In genomic region chr12:111767362-111768158, GRCh38 we compare ENCODE assay signal across 9 cellular contexts. TPM values are rescaled to one million over a fixed set of nuclear protein-coding genes. Genes with fewer than 3 reads are reported as not detected.
DNase-seq lines count a peak whose midpoint lies in the region; ATAC-seq and TF ChIP-seq lines count a peak whose summit lies in the region.
"Had no signal": no experiment of that assay in that cellular context is flagged by ENCODE, and none has a peak within 500 bp of the region (broad histone marks: within the 10 kb centered on the region; RNA-seq: fewer than 3 reads in every experiment).

No MANE protein-coding gene starts in this region.

- H3K4me3 ChIP-seq in heart right ventricle: peak overlapping the region; percentile 71 to 97 (median 80)

- ATAC-seq in heart right ventricle: peak; percentile 1 to 55 (median 29)

- DNase-seq in NCI-H2227 (lab: John Stamatoyannopoulos, UW; ENCODE audit: unreplicated experiment) (peak; percentile 13), NCI-H2227 treated with DMSO at 0.1 percent for 48 hours (lab: John Stamatoyannopoulos, UW) (no peak), heart right ventricle (peak in 1 of 2 donors; percentile 26), renal cortical epithelial cell (ENCODE audit: low read depth) (peak; percentile 82), posterior vena cava (ENCODE audit: low spot score) (no peak), NCI-H446 (lab: John Stamatoyannopoulos, UW) (no peak), globus pallidus (ENCODE audit: low spot score) (no peak)
- no peak for DNase-seq in activated CD4-positive, alpha-beta memory T cell treated with anti-CD3 and anti-CD28 coated beads for 36 hours
- DNase-seq: DND-41 had no signal

- no peaks in the 10 kb centered on the region for H3K9me3 Mint-ChIP-seq in activated CD4-positive, alpha-beta memory T cell treated with anti-CD3 and anti-CD28 coated beads for 36 hours

- POLR2A ChIA-PET in activated CD4-positive, alpha-beta memory T cell treated with anti-CD3 and anti-CD28 coated beads for 36 hours (lab: Charles Lee): no interaction called here

- peaks cover 2% of the 10 kb centered on the region for H3K36me3 Mint-ChIP-seq in activated CD4-positive, alpha-beta memory T cell treated with anti-CD3 and anti-CD28 coated beads for 36 hours

- H3K36me3 ChIP-seq in heart right ventricle: peaks cover 0 to 6% (median 0%) of the 10 kb centered on the region in 9 donors

- no peaks in the 10 kb centered on the region for H3K9me3 ChIP-seq in heart right ventricle

- no peak overlapping the region for H3K27ac Mint-ChIP-seq in activated CD4-positive, alpha-beta memory T cell treated with anti-CD3 and anti-CD28 coated beads for 36 hours

- peak overlapping the region; percentile 52 for H3K4me3 Mint-ChIP-seq in activated CD4-positive, alpha-beta memory T cell treated with anti-CD3 and anti-CD28 coated beads for 36 hours

- WGBS in heart right ventricle, 2 donors: 9 to 11% methylated on average over 17 to 18 of the region's 18 CpGs

- H3K4me1 ChIP-seq in heart right ventricle: peaks cover 0 to 45% (median 26%) of the 10 kb centered on the region in 9 donors

- no peak for TF ChIP-seq CTCF in heart right ventricle (IDR thresholded peaks at IDR 0.05)

- peaks cover 12% of the 10 kb centered on the region for H3K4me1 Mint-ChIP-seq in activated CD4-positive, alpha-beta memory T cell treated with anti-CD3 and anti-CD28 coated beads for 36 hours (ENCODE audit: low read depth)

- intact Hi-C loops in activated CD4-positive, alpha-beta memory T cell treated with anti-CD3 and anti-CD28 coated beads for 36 hours (cut with micrococcal nuclease): loop anchor here (5.0 to 10.0 kb wide), 2 partner anchors 45 to 1207 kb away; partner anchors contain the start of gene OAS2
- intact Hi-C loops in heart right ventricle (cut with DNase I): no loop called here
- intact Hi-C loops in posterior vena cava (cut with DNase I): no loop called here

- H3K27me3 Mint-ChIP-seq in activated CD4-positive, alpha-beta memory T cell treated with anti-CD3 and anti-CD28 coated beads for 36 hours: peaks cover 40% of the 10 kb centered on the region

- no peaks in the 10 kb centered on the region for H3K27me3 ChIP-seq in heart right ventricle

- CTCF ChIA-PET in activated CD4-positive, alpha-beta memory T cell treated with anti-CD3 and anti-CD28 coated beads for 36 hours (lab: Charles Lee): interaction anchor here (1.4 kb wide), 1 partner anchor 42 kb away, joined by 3 read pairs; no protein-coding TSS in a partner anchor

- peak overlapping the region; percentile 30 to 91 (median 86) for H3K27ac ChIP-seq in heart right ventricle

RNA-seq across cellular contexts. Expression of gene ALDH2, which starts 0.8 kb away (rescaled TPM):
- 1 to 10 TPM; 1.9 to 3.1 TPM for total RNA-seq in activated CD4-positive, alpha-beta memory T cell treated with anti-CD3 and anti-CD28 coated beads for 36 hours
- total RNA-seq in heart right ventricle (100 to 1,000 TPM; 240 to 403 (median 348) TPM), renal cortical epithelial cell (18.7 and 23.4 TPM in 2 replicates), posterior vena cava (10 to 100 TPM; 79.9 to 96.9 TPM)
- 100 to 1,000 TPM in 1 of 2 donors, 10 to 100 TPM in 1; 60.6 to 151 TPM for polyA plus RNA-seq in heart right ventricle

Comparison
In these comparisons a context has a peak if more than half of its experiments do, and no peak if none do; other contexts are left out.
1. DNase-seq: peak in NCI-H2227 (single experiment) and renal cortical epithelial cell (single experiment); none in NCI-H2227 treated with DMSO at 0.1 percent for 48 hours (single experiment), activated CD4-positive, alpha-beta memory T cell treated with anti-CD3 and anti-CD28 coated beads for 36 hours (single experiment), posterior vena cava (single experiment), NCI-H446 (0 of 2) and globus pallidus (single experiment).